Comparison of ENCODE assay signal across 1 cellular context in the genomic region with DNA sequence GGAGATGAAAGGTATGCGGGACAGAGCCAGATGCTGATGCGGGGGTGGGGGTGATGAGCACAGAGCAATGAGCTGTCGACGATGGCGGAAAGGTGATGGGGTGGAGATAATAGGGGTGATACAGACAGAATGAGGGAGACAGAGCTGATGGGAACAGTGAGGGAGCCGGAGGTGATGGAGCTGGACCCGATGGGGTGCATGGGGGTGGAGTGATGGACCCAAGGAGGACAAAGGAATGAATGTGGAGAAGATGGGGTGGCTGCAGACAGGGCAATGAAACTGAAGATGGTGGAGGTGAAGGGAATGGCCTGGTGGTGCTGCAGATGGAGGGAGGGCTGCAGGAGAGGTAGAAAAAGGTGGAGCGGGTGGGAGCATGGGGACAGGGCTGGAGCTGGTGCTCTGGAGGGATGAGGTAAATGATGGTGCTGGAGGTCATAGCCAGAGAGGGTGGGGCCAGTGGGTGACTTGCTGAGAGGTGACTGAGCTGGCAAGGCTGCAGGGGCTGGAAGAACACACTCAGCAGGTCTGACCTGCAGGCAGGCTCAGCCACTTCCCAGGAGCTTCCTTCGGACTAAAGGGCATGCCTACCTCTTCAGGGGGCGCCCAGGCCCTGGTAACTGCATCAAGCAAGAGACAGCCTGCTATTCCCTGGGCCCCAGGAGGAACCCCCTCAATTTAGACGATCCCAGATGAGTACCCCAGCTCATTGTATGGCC.
TF ChIP-seq lines count a peak whose summit lies in the region.

No MANE protein-coding gene starts in this region.

TF ChIP-seq in H1, 55 proteins besides CTCF, POLR2A, EP300 and RAD21:
- TF ChIP-seq KDM5A (IDR thresholded peaks at IDR 0.05; ENCODE audit: low read length) (no peak), NANOG (IDR thresholded peaks at IDR 0.05; ENCODE audit: insufficient read depth, low read depth, low read length, poor library complexity, severe bottlenecking) (no peak), MAX (IDR thresholded peaks at IDR 0.05) (no peak), KDM1A (IDR thresholded peaks at IDR 0.05; ENCODE audit: borderline replicate concordance, low read length) (no peak), EGR1 (IDR thresholded peaks at IDR 0.05; ENCODE audit: borderline replicate concordance, low read depth, low read length) (no peak), GTF2F1 (IDR thresholded peaks at IDR 0.05; ENCODE audit: borderline replicate concordance, low read depth, low read length) (no peak), SIN3A (conservative IDR thresholded peaks at IDR 0.05 in 1 of 2, IDR thresholded peaks at IDR 0.05 in 1 of 2; ENCODE audit: low read depth in 1 of 2, low read length in 2 of 2) (no peak), SIRT6 (IDR thresholded peaks at IDR 0.05; ENCODE audit: low read length) (no peak), SP4 (IDR thresholded peaks at IDR 0.05; ENCODE audit: low read length) (no peak), USF2 (IDR thresholded peaks at IDR 0.05; ENCODE audit: low read length) (no peak), BCL11A (IDR thresholded peaks at IDR 0.05; ENCODE audit: low read depth in 2 of 2, low read length in 2 of 2) (no peak), TCF12 (IDR thresholded peaks at IDR 0.05; ENCODE audit: low read depth, low read length) (no peak), BACH1 (IDR thresholded peaks at IDR 0.05; ENCODE audit: low read length) (no peak), CEBPB (IDR thresholded peaks at IDR 0.05; ENCODE audit: low read depth, low read length) (no peak), JUND (IDR thresholded peaks at IDR 0.05; ENCODE audit: low read length) (no peak), POU5F1 (IDR thresholded peaks at IDR 0.05; ENCODE audit: low read depth, low read length) (no peak), CHD2 (IDR thresholded peaks at IDR 0.05; ENCODE audit: low read length) (no peak), GABPA (IDR thresholded peaks at IDR 0.05; ENCODE audit: borderline replicate concordance, insufficient read depth, low read length) (no peak)
